23 cellular contexts compared by ENCODE assay signal in the genomic region with DNA sequence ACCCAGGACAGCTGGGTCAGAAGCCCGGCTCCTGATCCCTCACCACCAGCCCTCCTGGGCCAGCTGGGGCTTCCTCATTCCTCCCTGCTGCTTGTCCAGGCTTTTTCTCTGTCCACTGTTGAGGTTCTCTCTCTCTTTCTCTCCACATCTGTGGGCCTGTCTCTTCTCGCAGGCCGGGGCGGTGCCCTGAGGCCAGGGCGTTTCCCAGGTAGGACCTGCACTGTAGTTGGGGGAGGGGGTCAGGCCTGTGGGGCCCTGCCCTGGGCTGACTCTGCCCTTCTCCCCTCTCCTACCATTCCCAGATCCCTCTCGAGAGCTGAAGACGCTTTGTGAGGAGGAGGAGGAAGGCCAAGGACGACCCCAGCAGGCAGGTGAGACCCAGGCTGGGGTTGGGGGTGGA. TPM values are rescaled to one million over a fixed set of nuclear protein-coding genes. Genes with fewer than 3 reads are reported as not detected.
DNase-seq lines count a peak whose midpoint lies in the region; ATAC-seq and TF ChIP-seq lines count a peak whose summit lies in the region.
"Had no signal": no experiment of that assay in that cellular context is flagged by ENCODE, and none has a peak within 500 bp of the region (broad histone marks: within the 10 kb centered on the region; RNA-seq: fewer than 3 reads in every experiment).

No MANE protein-coding gene starts in this region.

- H3K27ac Mint-ChIP-seq in activated CD4-positive, alpha-beta T cell treated with anti-CD3 and anti-CD28 coated beads, Interleukin-2, amount 10 ng/mL, durations not matched to agents 24 days and 14 days, result no peak overlapping the region
- H3K27ac Mint-ChIP-seq in endothelial cell (ENCODE audit: unreplicated experiment), result peak overlapping the region; percentile 36
- H3K27ac Mint-ChIP-seq in stimulated activated memory B cell treated with anti-CD40 and anti-IgM and Interleukin-4, amounts not matched to agents 10 μg/mL and 1 μg/mL and 100 μg/mL, for 72 hours, result peak overlapping the region; percentile 48
- H3K27ac Mint-ChIP-seq: B cell; CD8-positive, alpha-beta T cell; GM23338 had no signal

- no peak for TF ChIP-seq POLR2A in vagina (IDR thresholded peaks at IDR 0.05)

- no peaks in the 10 kb centered on the region for H3K27me3 Mint-ChIP-seq in activated CD4-positive, alpha-beta T cell treated with anti-CD3 and anti-CD28 coated beads, Interleukin-2, amount 10 ng/mL, durations not matched to agents 24 days and 14 days
- H3K27me3 Mint-ChIP-seq in endothelial cell (ENCODE audit: unreplicated experiment), result peaks cover 46% of the 10 kb centered on the region
- H3K27me3 Mint-ChIP-seq in stimulated activated memory B cell treated with anti-CD40 and anti-IgM and Interleukin-4, amounts not matched to agents 10 μg/mL and 1 μg/mL and 100 μg/mL, for 72 hours, result no peaks in the 10 kb centered on the region
- H3K27me3 Mint-ChIP-seq: B cell had no signal

- no peak overlapping the region for H3K27ac ChIP-seq in vagina
- H3K27ac ChIP-seq: HL-60 had no signal

- H3K27me3 ChIP-seq in NT2/D1 (ENCODE audit: insufficient read depth, insufficient read length) (peaks cover 10% of the 10 kb centered on the region), vagina (no peaks in the 10 kb centered on the region)

- H3K9ac ChIP-seq in NT2/D1 (ENCODE audit: insufficient read length, low read depth), result peak overlapping the region; percentile 42

- H3K36me3 ChIP-seq in NT2/D1 (ENCODE audit: insufficient read depth, insufficient read length, low read length) (peaks cover 55% of the 10 kb centered on the region), vagina (peaks cover 3 to 43% of the 10 kb centered on the region in 2 donors)

- H3K36me3 Mint-ChIP-seq in activated CD4-positive, alpha-beta T cell treated with anti-CD3 and anti-CD28 coated beads, Interleukin-2, amount 10 ng/mL, durations not matched to agents 24 days and 14 days (ENCODE audit: low read depth), result peaks cover 57% of the 10 kb centered on the region
- peaks cover 3% of the 10 kb centered on the region for H3K36me3 Mint-ChIP-seq in endothelial cell (ENCODE audit: low read depth, unreplicated experiment)
- peaks cover 64% of the 10 kb centered on the region for H3K36me3 Mint-ChIP-seq in stimulated activated memory B cell treated with anti-CD40 and anti-IgM and Interleukin-4, amounts not matched to agents 10 μg/mL and 1 μg/mL and 100 μg/mL, for 72 hours

- peaks cover 24% of the 10 kb centered on the region for H3K4me1 ChIP-seq in NT2/D1 (ENCODE audit: insufficient read depth, insufficient read length)
- peaks cover 31% of the 10 kb centered on the region for H3K4me1 ChIP-seq in vagina

- no peaks in the 10 kb centered on the region for H3K9me3 Mint-ChIP-seq in activated CD4-positive, alpha-beta T cell treated with anti-CD3 and anti-CD28 coated beads, Interleukin-2, amount 10 ng/mL, durations not matched to agents 24 days and 14 days
- no peaks in the 10 kb centered on the region for H3K9me3 Mint-ChIP-seq in endothelial cell (ENCODE audit: unreplicated experiment)
- no peaks in the 10 kb centered on the region for H3K9me3 Mint-ChIP-seq in stimulated activated memory B cell treated with anti-CD40 and anti-IgM and Interleukin-4, amounts not matched to agents 10 μg/mL and 1 μg/mL and 100 μg/mL, for 72 hours
- H3K9me3 Mint-ChIP-seq: CD8-positive, alpha-beta T cell; GM23338 had no signal

- TF ChIP-seq CTCF in endothelial cell (IDR thresholded peaks at IDR 0.05; ENCODE audit: unreplicated experiment) (no peak), vagina (IDR thresholded peaks at IDR 0.05) (no peak)

- peak overlapping the region; percentile 28 for H3K4me3 Mint-ChIP-seq in activated CD4-positive, alpha-beta T cell treated with anti-CD3 and anti-CD28 coated beads, Interleukin-2, amount 10 ng/mL, durations not matched to agents 24 days and 14 days
- H3K4me3 Mint-ChIP-seq in endothelial cell (ENCODE audit: unreplicated experiment), result no peak overlapping the region
- no peak overlapping the region for H3K4me3 Mint-ChIP-seq in stimulated activated memory B cell treated with anti-CD40 and anti-IgM and Interleukin-4, amounts not matched to agents 10 μg/mL and 1 μg/mL and 100 μg/mL, for 72 hours
- H3K4me3 Mint-ChIP-seq: B cell; CD8-positive, alpha-beta T cell; GM23338 had no signal

- ATAC-seq in stimulated activated memory B cell treated with anti-CD40 and anti-IgM and Interleukin-4, amounts not matched to agents 10 μg/mL and 1 μg/mL and 100 μg/mL, for 72 hours, result no peak
- ATAC-seq: CD8-positive, alpha-beta T cell; GM23338; HCT116 had no signal

- intact Hi-C loops in activated CD4-positive, alpha-beta T cell treated with anti-CD3 and anti-CD28 coated beads, Interleukin-2, amount 10 ng/mL, durations not matched to agents 24 days and 14 days (cut with micrococcal nuclease), result no loop called here
- intact Hi-C loops in vagina (cut with DNase I), result no loop called here

- no peaks in the 10 kb centered on the region for H3K9me3 ChIP-seq in NT2/D1 (ENCODE audit: insufficient read depth, low read length)
- H3K9me3 ChIP-seq in vagina, result no peaks in the 10 kb centered on the region

- H3K4me3 ChIP-seq in NT2/D1 (ENCODE audit: insufficient read length, low read depth) (no peak overlapping the region), vagina (no peak overlapping the region)
- H3K4me3 ChIP-seq: GM23338 had no signal

- DNase-seq in activated CD4-positive, alpha-beta T cell treated with anti-CD3 and anti-CD28 coated beads, Interleukin-2, amount 10 ng/mL, durations not matched to agents 24 days and 14 days, result no peak
- no peak for DNase-seq in activated CD4-positive, alpha-beta T cell treated with anti-CD3 and anti-CD28 coated beads, Interleukin-2, amount 50 U/mL, for 4 hours
- DNase-seq in NT2/D1 (ENCODE audit: low read depth, low spot score) (no peak), endothelial cell (ENCODE audit: low spot score) (no peak), globus pallidus (ENCODE audit: low spot score) (no peak), NCI-H187 treated with DMSO at 0.1 percent for 48 hours (lab: John Stamatoyannopoulos, UW) (no peak), vagina (ENCODE audit: extremely low spot score in 2 of 2) (no peak)
- DNase-seq: 8988T; CD8-positive, alpha-beta T cell; DMS79; NCI-H1417 treated with DMSO at 0.1 percent for 48 hours; NCI-H2029; NCI-H2171; NCI-H446 treated with DMSO at 0.1 percent for 48 hours; NCI-H69; SHP77 treated with DMSO at 0.1 percent for 48 hours had no signal

- H3K4me1 Mint-ChIP-seq in activated CD4-positive, alpha-beta T cell treated with anti-CD3 and anti-CD28 coated beads, Interleukin-2, amount 10 ng/mL, durations not matched to agents 24 days and 14 days, result peaks cover 32% of the 10 kb centered on the region
- peaks cover 4% of the 10 kb centered on the region for H3K4me1 Mint-ChIP-seq in endothelial cell (ENCODE audit: unreplicated experiment)
- peaks cover 52% of the 10 kb centered on the region for H3K4me1 Mint-ChIP-seq in stimulated activated memory B cell treated with anti-CD40 and anti-IgM and Interleukin-4, amounts not matched to agents 10 μg/mL and 1 μg/mL and 100 μg/mL, for 72 hours

RNA-seq across cellular contexts. Expression of gene EHBP1L1, which starts 4.9 kb away (rescaled TPM):
- 167 and 173 TPM in 2 replicates for total RNA-seq in activated CD4-positive, alpha-beta T cell treated with anti-CD3 and anti-CD28 coated beads, Interleukin-2, amount 10 ng/mL, durations not matched to agents 24 days and 14 days
- total RNA-seq in endothelial cell (ENCODE audit: unreplicated experiment), result 4.7 TPM
- total RNA-seq in vagina, result 123 TPM

RNA-seq across cellular contexts. Expression of gene FAM89B, which starts 8.4 kb away (rescaled TPM):
- 39.1 and 42.4 TPM in 2 replicates for total RNA-seq in activated CD4-positive, alpha-beta T cell treated with anti-CD3 and anti-CD28 coated beads, Interleukin-2, amount 10 ng/mL, durations not matched to agents 24 days and 14 days
- 44.7 TPM for total RNA-seq in endothelial cell (ENCODE audit: unreplicated experiment)
- total RNA-seq in vagina, result 62.4 TPM

RNA-seq across cellular contexts. Expression of gene ZNRD2, which starts 10.5 kb away (rescaled TPM):
- 83.3 and 83.4 TPM in 2 replicates for total RNA-seq in activated CD4-positive, alpha-beta T cell treated with anti-CD3 and anti-CD28 coated beads, Interleukin-2, amount 10 ng/mL, durations not matched to agents 24 days and 14 days
- total RNA-seq in endothelial cell (ENCODE audit: unreplicated experiment), result 37.4 TPM
- 68.5 TPM for total RNA-seq in vagina

RNA-seq across cellular contexts. Expression of gene KCNK7, which starts 14.8 kb away (rescaled TPM):
- 0.69 and 1.3 TPM in 2 replicates for total RNA-seq in activated CD4-positive, alpha-beta T cell treated with anti-CD3 and anti-CD28 coated beads, Interleukin-2, amount 10 ng/mL, durations not matched to agents 24 days and 14 days
- total RNA-seq in endothelial cell (ENCODE audit: unreplicated experiment) (2.0 TPM), vagina (12.0 TPM)
- total RNA-seq: GM23338, HT1080, RPMI7951 had no signal

RNA-seq across cellular contexts. Expression of gene LTBP3, which starts 22.6 kb away (rescaled TPM):
- 94.9 and 96.9 TPM in 2 replicates for total RNA-seq in activated CD4-positive, alpha-beta T cell treated with anti-CD3 and anti-CD28 coated beads, Interleukin-2, amount 10 ng/mL, durations not matched to agents 24 days and 14 days
- total RNA-seq in endothelial cell (ENCODE audit: unreplicated experiment), result 1.7 TPM
- 246 TPM for total RNA-seq in vagina

Comparison
In these comparisons a context has a peak if more than half of its experiments do, and no peak if none do; other contexts are left out.
1. RNA of gene EHBP1L1, which starts 4.9 kb away (total RNA-seq): 167 to 173 TPM in activated CD4-positive, alpha-beta T cell treated with anti-CD3 and anti-CD28 coated beads, Interleukin-2, amount 10 ng/mL, durations not matched to agents 24 days and 14 days and 123 TPM in vagina (single experiment); 4.7 TPM in endothelial cell (single experiment); every median in the first group is over 10 times any median in the second.